ENCODE assay signal across 9 cellular contexts in genomic region chr2:88452151-88452851, GRCh38.
DNase-seq lines count a peak whose midpoint lies in the region; ATAC-seq and TF ChIP-seq lines count a peak whose summit lies in the region.
"Had no signal": no experiment of that assay in that cellular context is flagged by ENCODE, and none has a peak within 500 bp of the region (broad histone marks: within the 10 kb centered on the region; RNA-seq: fewer than 3 reads in every experiment).

Gene FOXI3, minus strand, starts transcription at chr2:88452693. Its CDS starts 158 bp downstream, at chr2:88452535.

- peak within 1 kb of the TSS; percentile 68 for H3K4me2 ChIP-seq in parathyroid adenoma (ENCODE audit: low read length)

- H3K27me3 ChIP-seq in parathyroid adenoma (ENCODE audit: control insufficient read depth, insufficient read depth, low read length), result no peaks in the 10 kb centered on the region

- no peaks in the 10 kb centered on the region for H3K79me2 ChIP-seq in parathyroid adenoma

- no peaks in the 10 kb centered on the region for H3K4me1 ChIP-seq in parathyroid adenoma

- no peak for TF ChIP-seq CTCF in parathyroid adenoma (IDR thresholded peaks at IDR 0.05)

- peak within 1 kb of the TSS; percentile 52 for H3K4me3 ChIP-seq in parathyroid adenoma (ENCODE audit: low read depth, low read length)

- peak; percentile 61 for DNase-seq in NCI-H526 treated with DMSO at 0.1 percent for 48 hours (lab: John Stamatoyannopoulos, UW)
- peak; percentile 68 for DNase-seq in ecto neural progenitor cell (ENCODE audit: low spot score)
- DNase-seq in stimulated activated CD4-positive, alpha-beta T cell treated with anti-CD3 and anti-CD28 coated beads, Interleukin-4, amount 100 ng/mL, for 24 hours, result no peak
- no peak for DNase-seq in effector CD4-positive, alpha-beta T cell
- no peak for DNase-seq in NCI-H2171 treated with DMSO at 0.1 percent for 48 hours (lab: John Stamatoyannopoulos, UW)
- DNase-seq: SHP77 treated with DMSO at 0.1 percent for 48 hours had no signal

- no peak within 1 kb of the TSS for H3K27ac ChIP-seq in parathyroid adenoma

- peak; percentile 55 for ATAC-seq in GM18502 (IDR thresholded peaks at IDR 0.05; ENCODE audit: poor library complexity, unreplicated experiment)
- no peak for ATAC-seq in GM19452 (IDR thresholded peaks at IDR 0.05; ENCODE audit: unreplicated experiment)

- H3K9me3 ChIP-seq in parathyroid adenoma (ENCODE audit: control insufficient read depth, low read length), result no peaks in the 10 kb centered on the region

- peak within 1 kb of the TSS; percentile 66 for H2AFZ ChIP-seq in parathyroid adenoma

- H3K9ac ChIP-seq in parathyroid adenoma, result no peak within 1 kb of the TSS

- no peaks in the 10 kb centered on the region for H3K36me3 ChIP-seq in parathyroid adenoma (ENCODE audit: control insufficient read depth, insufficient read depth, low read length)

Comparison
In these comparisons a context has a peak if more than half of its experiments do, and no peak if none do; other contexts are left out.
1. DNase-seq: peak in NCI-H526 treated with DMSO at 0.1 percent for 48 hours (single experiment) and ecto neural progenitor cell (single experiment); none in stimulated activated CD4-positive, alpha-beta T cell treated with anti-CD3 and anti-CD28 coated beads, Interleukin-4, amount 100 ng/mL, for 24 hours (single experiment), effector CD4-positive, alpha-beta T cell (single experiment) and NCI-H2171 treated with DMSO at 0.1 percent for 48 hours (single experiment).